In genomic region chrX:14351889-14352288, GRCh38 we compare ENCODE assay signal across 27 cellular contexts.
DNase-seq lines count a peak whose midpoint lies in the region; TF ChIP-seq lines count a peak whose summit lies in the region.
"Had no signal": no experiment of that assay in that cellular context is flagged by ENCODE, and none has a peak within 500 bp of the region (broad histone marks: within the 10 kb centered on the region; RNA-seq: fewer than 3 reads in every experiment).

No MANE protein-coding gene starts in this region.

- peak; percentile 1 for DNase-seq in DMS53 (lab: John Stamatoyannopoulos, UW)
- no peak for DNase-seq in DMS53 treated with DMSO at 0.1 percent for 48 hours (lab: John Stamatoyannopoulos, UW; ENCODE audit: unreplicated experiment)
- peak; percentile 14 for DNase-seq in NCI-H128 (lab: John Stamatoyannopoulos, UW; ENCODE audit: unreplicated experiment)
- no peak for DNase-seq in SK-N-MC (ENCODE audit: low read depth, low spot score)
- peak; percentile 66 for DNase-seq in neural progenitor cell (ENCODE audit: low spot score)
- DNase-seq in NCI-H1048 (lab: John Stamatoyannopoulos, UW): no peak
- DNase-seq in GM20000 (ENCODE audit: low spot score): no peak
- no peak for DNase-seq in activated naive CD4-positive, alpha-beta T cell (lab: John Stamatoyannopoulos, UW)
- DNase-seq: activated CD4-positive, alpha-beta T cell treated with anti-CD3 and anti-CD28 coated beads, Interleukin-2, amount 50 U/mL, for 4 hours; activated naive CD4-positive, alpha-beta T cell treated with Interleukin-2 at 50 U/mL for 16 hours; activated T-cell treated with anti-CD3 and anti-CD28 coated beads for 4 hours; heart right ventricle; naive thymus-derived CD4-positive, alpha-beta T cell; NCI-H187; NCI-H526; PC-9; stimulated activated CD4-positive, alpha-beta T cell treated with anti-CD3 and anti-CD28 coated beads, Interleukin-2, amount 100 ng/mL, for 24 hours; T-helper 2 cell; trophoblast cell had no signal

- TF ChIP-seq CTCF in neural progenitor cell (IDR thresholded peaks at IDR 0.05): no peak
- TF ChIP-seq CTCF in GM20000 (IDR thresholded peaks at IDR 0.05; ENCODE audit: extremely low read depth, missing control alignments): no peak

- no peaks in the 10 kb centered on the region for H3K27me3 ChIP-seq in neural progenitor cell
- H3K27me3 ChIP-seq: ascending aorta, heart right ventricle had no signal

- peak overlapping the region; percentile 68 for H3K27ac Mint-ChIP-seq in neural progenitor cell
- H3K27ac Mint-ChIP-seq: B cell; naive thymus-derived CD4-positive, alpha-beta T cell; progenitor cell of endocrine pancreas; stimulated activated naive CD8-positive, alpha-beta T cell treated with anti-CD3 and anti-CD28 coated beads, Interleukin-15, Interleukin-2, amounts not matched to agents 100 ng/mL and 50 ng/mL, for 24 hours had no signal

- peaks cover 12% of the 10 kb centered on the region for H3K9me3 Mint-ChIP-seq in neural progenitor cell
- H3K9me3 Mint-ChIP-seq: stimulated activated naive CD8-positive, alpha-beta T cell treated with anti-CD3 and anti-CD28 coated beads, Interleukin-15, Interleukin-2, amounts not matched to agents 100 ng/mL and 50 ng/mL, for 24 hours had no signal

- no peaks in the 10 kb centered on the region for H3K36me3 ChIP-seq in SK-N-MC (ENCODE audit: insufficient read depth, low read length)
- H3K36me3 ChIP-seq in neural progenitor cell: no peaks in the 10 kb centered on the region
- H3K36me3 ChIP-seq: ascending aorta, heart right ventricle had no signal

- H3K9me3 ChIP-seq in SK-N-MC (ENCODE audit: low read depth, low read length) (no peaks in the 10 kb centered on the region), neural progenitor cell (ENCODE audit: low read depth) (no peaks in the 10 kb centered on the region)

- no peaks in the 10 kb centered on the region for H3K79me2 ChIP-seq in neural progenitor cell (ENCODE audit: low read depth)

- H3K4me3 ChIP-seq in SK-N-MC: no peak overlapping the region
- H3K4me3 ChIP-seq in neural progenitor cell: no peak overlapping the region
- H3K4me3 ChIP-seq: ascending aorta, GM12878, heart right ventricle, lung, PC-9 had no signal

- no peak overlapping the region for H3K4me3 Mint-ChIP-seq in neural progenitor cell
- H3K4me3 Mint-ChIP-seq: B cell; naive thymus-derived CD4-positive, alpha-beta T cell; stimulated activated naive CD8-positive, alpha-beta T cell treated with anti-CD3 and anti-CD28 coated beads, Interleukin-15, Interleukin-2, amounts not matched to agents 100 ng/mL and 50 ng/mL, for 24 hours had no signal

- H3K4me1 ChIP-seq in neural progenitor cell: peaks cover 4% of the 10 kb centered on the region
- H3K4me1 ChIP-seq: ascending aorta, heart right ventricle had no signal

- no peaks in the 10 kb centered on the region for H3K36me3 Mint-ChIP-seq in neural progenitor cell
- H3K36me3 Mint-ChIP-seq: naive thymus-derived CD4-positive, alpha-beta T cell had no signal

- H3K27ac ChIP-seq in SK-N-MC (peak overlapping the region; percentile 93), neural progenitor cell (no peak overlapping the region)
- H3K27ac ChIP-seq: 22Rv1, ascending aorta, heart right ventricle, PC-9, VCaP had no signal

- H3F3A ChIP-seq in neural progenitor cell (ENCODE audit: low read depth): no peaks in the 10 kb centered on the region

- peaks cover 14% of the 10 kb centered on the region for H3K4me1 Mint-ChIP-seq in neural progenitor cell
- H3K4me1 Mint-ChIP-seq: B cell; naive thymus-derived CD4-positive, alpha-beta T cell had no signal

- H3K4me2 ChIP-seq in neural progenitor cell: peak overlapping the region; percentile 21
- H3K4me2 ChIP-seq: PC-9 had no signal

- no peaks in the 10 kb centered on the region for H4K20me1 ChIP-seq in neural progenitor cell (ENCODE audit: low read depth)

- H3K27me3 Mint-ChIP-seq in neural progenitor cell (ENCODE audit: insufficient read depth, low read depth): no peaks in the 10 kb centered on the region
- H3K27me3 Mint-ChIP-seq: B cell; progenitor cell of endocrine pancreas; stimulated activated naive CD8-positive, alpha-beta T cell treated with anti-CD3 and anti-CD28 coated beads, Interleukin-15, Interleukin-2, amounts not matched to agents 100 ng/mL and 50 ng/mL, for 24 hours had no signal

- H2AFZ ChIP-seq in neural progenitor cell (replicated peaks): no peak overlapping the region
- H2AFZ ChIP-seq: PC-9 had no signal

- H3K9ac ChIP-seq in SK-N-MC (ENCODE audit: insufficient read length): peak overlapping the region; percentile 41
- H3K9ac ChIP-seq in neural progenitor cell: no peak overlapping the region

Comparison
In these comparisons a context has a peak if more than half of its experiments do, and no peak if none do; other contexts are left out.
1. DNase-seq: peak in DMS53 (single experiment), NCI-H128 (single experiment) and neural progenitor cell (single experiment); none in DMS53 treated with DMSO at 0.1 percent for 48 hours (single experiment), SK-N-MC (single experiment), NCI-H1048 (single experiment), GM20000 (single experiment) and activated naive CD4-positive, alpha-beta T cell (0 of 4).